7 cellular contexts compared by ENCODE assay signal in genomic region chr2:131671841-131672470, GRCh38.
DNase-seq lines count a peak whose midpoint lies in the region; ATAC-seq and TF ChIP-seq lines count a peak whose summit lies in the region.
"Not testable (repeated sequence)": the region's sequence is repeated elsewhere in the genome, so short reads cannot be mapped to it uniquely, and the experiment has no call there.

No MANE protein-coding gene starts in this region.

- not testable (repeated sequence) for H3K9ac ChIP-seq in Loucy (ENCODE audit: low read depth, low read length, poor library complexity, severe bottlenecking); OCI-LY3 (ENCODE audit: low read length)

- H3K4me3 ChIP-seq in DOHH2 (ENCODE audit: low read length), result peak overlapping the region; percentile 75
- peak overlapping the region; percentile 70 for H3K4me3 ChIP-seq in Loucy (ENCODE audit: low read length, poor library complexity, severe bottlenecking)
- H3K4me3 ChIP-seq in OCI-LY3 (ENCODE audit: low read length), result peak overlapping the region; percentile 76
- peak overlapping the region; percentile 66 for H3K4me3 ChIP-seq in left ventricle myocardium inferior
- peak overlapping the region in 3 of 4 donors; percentile 33 to 69 (median 47) for H3K4me3 ChIP-seq in gastrocnemius medialis

- H2AFZ ChIP-seq in Loucy (ENCODE audit: low read length), result peak overlapping the region; percentile 90; the same call in 1 of the 2 replicates
- not testable (repeated sequence) for H2AFZ ChIP-seq in OCI-LY3 (ENCODE audit: low read depth, low read length)

- H3K4me1 ChIP-seq in DOHH2 (ENCODE audit: control insufficient read depth, low read length) (peaks cover 74% of the 10 kb centered on the region), OCI-LY3 (ENCODE audit: low read length) (peaks cover 25% of the 10 kb centered on the region), left ventricle myocardium inferior (peaks cover 27% of the 10 kb centered on the region), gastrocnemius medialis (peaks cover 6 to 23% of the 10 kb centered on the region in 2 donors)
- H3K4me1 ChIP-seq in Loucy (ENCODE audit: insufficient read depth, low read length, poor library complexity, severe bottlenecking), result not testable (repeated sequence)

- H4K20me1 ChIP-seq in DOHH2 (ENCODE audit: control insufficient read depth, insufficient read depth, low read depth, low read length); Loucy (ENCODE audit: insufficient read depth, low read length, poor library complexity, severe bottlenecking); OCI-LY3 (ENCODE audit: insufficient read depth, low read length): not testable (repeated sequence)

- not testable (repeated sequence) for H3K9me2 ChIP-seq in DOHH2 (replicated peaks; ENCODE audit: control insufficient read depth, low read length); Loucy (replicated peaks; ENCODE audit: low read depth, low read length)

- H3K36me3 Mint-ChIP-seq in WTC11, result peaks cover 14% of the 10 kb centered on the region
- H3K36me3 Mint-ChIP-seq in memory B cell, result not testable (repeated sequence)

- not testable (repeated sequence) for H3K9me3 ChIP-seq in DOHH2 (ENCODE audit: control insufficient read depth, insufficient read depth, low read length); Loucy (ENCODE audit: insufficient read depth, low read depth, low read length); OCI-LY3 (ENCODE audit: insufficient read depth, low read length); gastrocnemius medialis
- H3K9me3 ChIP-seq in left ventricle myocardium inferior (replicated peaks), result peaks cover 16% of the 10 kb centered on the region

- not testable (repeated sequence) for H3K27me3 ChIP-seq in DOHH2 (ENCODE audit: control insufficient read depth, low read length); Loucy (ENCODE audit: insufficient read depth, low read length, poor library complexity, severe bottlenecking); OCI-LY3 (ENCODE audit: low read depth, low read length); gastrocnemius medialis
- H3K27me3 ChIP-seq in left ventricle myocardium inferior (ENCODE audit: low read depth), result peaks cover 31% of the 10 kb centered on the region

- not testable (repeated sequence) for H3K4me1 Mint-ChIP-seq in WTC11, memory B cell

- peak overlapping the region; percentile 66 for H3K4me3 Mint-ChIP-seq in WTC11
- peak overlapping the region; percentile 71 for H3K4me3 Mint-ChIP-seq in memory B cell

- not testable (repeated sequence) for TF ChIP-seq POLR2A in gastrocnemius medialis (IDR thresholded peaks at IDR 0.05)

- peak; percentile 19 for DNase-seq in WTC11 (ENCODE audit: low spot score)
- not testable (repeated sequence) for DNase-seq in left ventricle myocardium inferior; memory B cell (ENCODE audit: low spot score in 2 of 2); gastrocnemius medialis

- TF ChIP-seq CTCF in DOHH2 (IDR thresholded peaks at IDR 0.05; ENCODE audit: low read depth, low read length, poor library complexity, severe bottlenecking); Loucy (conservative IDR thresholded peaks at IDR 0.05; ENCODE audit: low read length); OCI-LY3 (IDR thresholded peaks at IDR 0.05; ENCODE audit: low read depth, low read length); WTC11 (IDR thresholded peaks at IDR 0.05); left ventricle myocardium inferior (IDR thresholded peaks at IDR 0.05; ENCODE audit: borderline replicate concordance); gastrocnemius medialis (IDR thresholded peaks at IDR 0.05 in 4 of 5, conservative IDR thresholded peaks at IDR 0.05 in 1 of 5): not testable (repeated sequence)

- peaks cover 20% of the 10 kb centered on the region for H3F3A ChIP-seq in DOHH2 (ENCODE audit: control insufficient read depth, insufficient read depth)
- not testable (repeated sequence) for H3F3A ChIP-seq in Loucy (ENCODE audit: low read depth)

- peak overlapping the region; percentile 68 for H3K27ac ChIP-seq in DOHH2 (ENCODE audit: low read depth, low read length)
- not testable (repeated sequence) for H3K27ac ChIP-seq in OCI-LY3 (ENCODE audit: low read length); gastrocnemius medialis
- H3K27ac ChIP-seq in left ventricle myocardium inferior (replicated peaks), result peak overlapping the region; percentile 9

- intact Hi-C loops in left ventricle myocardium inferior (cut with micrococcal nuclease), result not testable (repeated sequence)
- intact Hi-C loops in gastrocnemius medialis (cut with DNase I; ENCODE audit: low total_unique reads), result loop anchor here (2.0 to 10.0 kb wide), 3 partner anchors 259 to 1330 kb away; partner anchors contain the start of gene IMP4

- peaks cover 25% of the 10 kb centered on the region for H3K9me3 Mint-ChIP-seq in WTC11
- not testable (repeated sequence) for H3K9me3 Mint-ChIP-seq in memory B cell

- H3K27me3 Mint-ChIP-seq in WTC11 (ENCODE audit: low read depth), result peaks cover 44% of the 10 kb centered on the region
- H3K27me3 Mint-ChIP-seq in memory B cell, result not testable (repeated sequence)

- CTCF ChIA-PET in WTC11 (lab: Charles Lee), result interaction anchor here (0.6 to 3.9 kb wide), 28 partner anchors 10 to 944 kb away, joined by 3 to 76 read pairs (median 5); partner anchors contain the start of gene CCDC74A

- H3K36me3 ChIP-seq in DOHH2 (ENCODE audit: control insufficient read depth, low read length); Loucy (ENCODE audit: insufficient read depth, low read length); OCI-LY3 (replicated peaks; ENCODE audit: low read depth, low read length); left ventricle myocardium inferior; gastrocnemius medialis: not testable (repeated sequence)

- in situ Hi-C loops in gastrocnemius medialis (cut with MboI; ENCODE audit: low sequenced_read_pairs in 4 of 4), result not testable (repeated sequence)

- H3K27ac Mint-ChIP-seq in WTC11, memory B cell: not testable (repeated sequence)

- POLR2A ChIA-PET in WTC11 (lab: Charles Lee), result interaction anchor here (1.7 kb wide), 1 partner anchor 10 kb away, joined by 5 read pairs; no protein-coding TSS in a partner anchor

- not testable (repeated sequence) for ATAC-seq in WTC11; memory B cell (ENCODE audit: low read depth); gastrocnemius medialis

- not testable (repeated sequence) for H3K79me2 ChIP-seq in DOHH2 (ENCODE audit: control insufficient read depth, low read length); Loucy (ENCODE audit: insufficient read depth, low read length); OCI-LY3 (ENCODE audit: low read length)

- H3K4me2 ChIP-seq in DOHH2 (ENCODE audit: low read length) (peak overlapping the region; percentile 90), Loucy (ENCODE audit: low read depth, low read length, poor library complexity, severe bottlenecking) (peak overlapping the region; percentile 90), OCI-LY3 (ENCODE audit: low read length) (peak overlapping the region; percentile 91)

TF ChIP-seq in WTC11, 78 proteins besides CTCF, POLR2A, EP300 and RAD21:
- TF ChIP-seq PRDM15 (CRISPR knock-in tag; IDR thresholded peaks at IDR 0.05), result peak; percentile 84
